In genomic region chr22:36387914-36388864, GRCh38 we compare ENCODE assay signal across 8 cellular contexts. TPM values are rescaled to one million over a fixed set of nuclear protein-coding genes. Genes with fewer than 3 reads are reported as not detected.
DNase-seq lines count a peak whose midpoint lies in the region; ATAC-seq, FAIRE-seq and TF ChIP-seq lines count a peak whose summit lies in the region.

Gene MYH9, minus strand, starts transcription at chr22:36387967. Its CDS starts 38,731 bp downstream, at chr22:36349236.

- peak; percentile 100 for TF ChIP-seq POLR2A in uterus (IDR thresholded peaks at IDR 0.05)

- TF ChIP-seq CTCF in astrocyte (IDR thresholded peaks at IDR 0.05; ENCODE audit: insufficient read depth, low read depth, low read length), result no peak
- no peak for TF ChIP-seq CTCF in uterus (IDR thresholded peaks at IDR 0.05)

- ATAC-seq in GM18502 (IDR thresholded peaks at IDR 0.05; ENCODE audit: poor library complexity, unreplicated experiment) (peak; percentile 71), HG02970 (IDR thresholded peaks at IDR 0.05; ENCODE audit: low FRiP score, unreplicated experiment) (peak; percentile 70), right cardiac atrium (peak; percentile 97)

- no peak for FAIRE-seq in astrocyte (lab: Jason Lieb, UNC)

- H3K27me3 ChIP-seq in astrocyte (ENCODE audit: insufficient read depth, low read length) (no peaks in the 10 kb centered on the region), right cardiac atrium (ENCODE audit: control insufficient read depth, insufficient read depth) (no peaks in the 10 kb centered on the region), uterus (no peaks in the 10 kb centered on the region)

- H3K4me2 ChIP-seq in astrocyte (ENCODE audit: low read length), result peak within 1 kb of the TSS; percentile 97

- 2% methylated on average over 55 of the region's 55 CpGs for WGBS in right cardiac atrium

- H3K79me2 ChIP-seq in astrocyte (ENCODE audit: insufficient read depth, low read length), result peaks cover 60% of the 10 kb centered on the region

- intact Hi-C loops in right cardiac atrium (cut with DNase I), result loop anchor here (5.0 to 10.0 kb wide), 7 partner anchors 53 to 84 kb away; no protein-coding TSS in a partner anchor
- intact Hi-C loops in uterus (cut with DNase I; ENCODE audit: low total_unique reads), result loop anchor here (5.0 to 10.0 kb wide), 2 partner anchors 56 to 67 kb away; no protein-coding TSS in a partner anchor

- peak within 1 kb of the TSS; percentile 100 for H3K4me3 ChIP-seq in astrocyte (ENCODE audit: insufficient read depth, low read depth, low read length)
- peak within 1 kb of the TSS; percentile 89 for H3K4me3 ChIP-seq in right cardiac atrium (ENCODE audit: low read length)
- H3K4me3 ChIP-seq in uterus, result peak within 1 kb of the TSS; percentile 86

- H3K9me3 ChIP-seq in astrocyte (ENCODE audit: insufficient read depth, low read depth, low read length), result no peaks in the 10 kb centered on the region
- H3K9me3 ChIP-seq in right cardiac atrium (ENCODE audit: control insufficient read depth, low read length), result no peaks in the 10 kb centered on the region
- no peaks in the 10 kb centered on the region for H3K9me3 ChIP-seq in uterus

- no peaks in the 10 kb centered on the region for H3K9me3 Mint-ChIP-seq in astrocyte (ENCODE audit: unreplicated experiment)

- H3K9ac ChIP-seq in astrocyte (ENCODE audit: low read length), result peak within 1 kb of the TSS; percentile 96

- H4K20me1 ChIP-seq in astrocyte (ENCODE audit: insufficient read depth, low read length), result peaks cover 40% of the 10 kb centered on the region

- H3K27ac Mint-ChIP-seq in astrocyte (ENCODE audit: unreplicated experiment), result peak within 1 kb of the TSS; percentile 92

- no peaks in the 10 kb centered on the region for H3K27me3 Mint-ChIP-seq in astrocyte (ENCODE audit: low read depth, unreplicated experiment)

- H3K4me1 ChIP-seq in astrocyte (ENCODE audit: insufficient read depth, low read length), result peaks cover 20% of the 10 kb centered on the region
- H3K4me1 ChIP-seq in right cardiac atrium (ENCODE audit: control insufficient read depth, insufficient read depth, low read length), result peaks cover 4% of the 10 kb centered on the region
- no peaks in the 10 kb centered on the region for H3K4me1 ChIP-seq in uterus

- H3K36me3 ChIP-seq in astrocyte (ENCODE audit: insufficient read depth, low read length) (peaks cover 17% of the 10 kb centered on the region), uterus (no peaks in the 10 kb centered on the region)

- peaks cover 28% of the 10 kb centered on the region for H3K36me3 Mint-ChIP-seq in astrocyte (ENCODE audit: low read depth, unreplicated experiment)

- peak; percentile 97 for DNase-seq in NCI-H2029 (lab: John Stamatoyannopoulos, UW)
- peak; percentile 98 for DNase-seq in T-helper 22 cell (ENCODE audit: low read depth)
- DNase-seq in astrocyte (ENCODE audit: low read depth), result peak; percentile 97
- peak; percentile 100 for DNase-seq in right cardiac atrium
- peak; percentile 99 for DNase-seq in pulmonary artery endothelial cell (ENCODE audit: low read depth, low spot score)
- DNase-seq in uterus, result peak; percentile 100

- peak within 1 kb of the TSS; percentile 28 for H2AFZ ChIP-seq in astrocyte (ENCODE audit: low read depth, low read length)

- H3K27ac ChIP-seq in astrocyte (ENCODE audit: low read depth, low read length) (peak within 1 kb of the TSS; percentile 84), right cardiac atrium (ENCODE audit: low read length) (peak within 1 kb of the TSS; percentile 91), uterus (peak within 1 kb of the TSS; percentile 96 to 98)

- peaks cover 11% of the 10 kb centered on the region for H3K4me1 Mint-ChIP-seq in astrocyte (ENCODE audit: low read depth, unreplicated experiment)

- H3K4me3 Mint-ChIP-seq in astrocyte (ENCODE audit: unreplicated experiment), result peak within 1 kb of the TSS; percentile 100

RNA-seq across cellular contexts. Expression of gene MYH9, which starts in this region (rescaled TPM):
- total RNA-seq in astrocyte (2,278 and 2,469 TPM in 2 replicates), right cardiac atrium (100 to 1,000 TPM; 140 to 224 (median 163) TPM), pulmonary artery endothelial cell (1,280 and 1,511 TPM in 2 replicates), uterus (1,000 to 10,000 TPM in 1 of 4 donors, 100 to 1,000 TPM in 3; 215 to 1,171 (median 400) TPM)
- 92.5 TPM for polyA plus RNA-seq in right cardiac atrium

Comparison
In these comparisons a context has a peak if more than half of its experiments do, and no peak if none do; other contexts are left out.
1. Peak in every context shown above with its lines: DNase-seq, ATAC-seq, H3K4me3 ChIP-seq and H3K27ac ChIP-seq.